In the genomic region with DNA sequence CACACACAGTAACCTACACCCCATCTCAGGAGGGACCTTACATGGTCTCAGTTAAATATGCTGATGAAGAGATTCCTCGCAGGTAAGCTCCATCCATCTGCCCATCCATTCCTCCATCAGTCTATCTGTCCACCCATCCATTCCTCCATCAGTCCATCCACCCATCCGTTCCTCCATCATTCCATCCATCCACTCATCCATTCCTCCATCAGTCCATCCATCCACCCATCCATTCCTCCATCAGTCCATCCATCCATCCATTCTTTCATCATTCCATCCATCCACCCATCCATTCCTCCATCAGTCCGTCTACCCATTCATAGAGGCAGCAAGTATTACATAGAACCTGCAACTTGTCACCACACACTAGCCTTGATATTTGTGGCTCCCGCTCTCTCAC, we compare ENCODE assay signal across 2 cellular contexts.
TF ChIP-seq lines count a peak whose summit lies in the region.

No MANE protein-coding gene starts in this region.

TF ChIP-seq in HEK293, 187 proteins besides CTCF, POLR2A, EP300 and RAD21:
- TF ChIP-seq SALL2 (tag by site-specific recombination; IDR thresholded peaks at IDR 0.05; ENCODE audit: borderline replicate concordance) (0 out of 2 replicates have a peak, but pooled peaks have one; percentile 49), ZNF366 (tag by site-specific recombination; conservative IDR thresholded peaks at IDR 0.05) (peak; percentile 96), ZIC2 (tag by site-specific recombination; IDR thresholded peaks at IDR 0.05) (no peak)

TF ChIP-seq in IMR-90, 13 proteins besides CTCF, POLR2A, EP300 and RAD21:
- TF ChIP-seq, protein P1, sequence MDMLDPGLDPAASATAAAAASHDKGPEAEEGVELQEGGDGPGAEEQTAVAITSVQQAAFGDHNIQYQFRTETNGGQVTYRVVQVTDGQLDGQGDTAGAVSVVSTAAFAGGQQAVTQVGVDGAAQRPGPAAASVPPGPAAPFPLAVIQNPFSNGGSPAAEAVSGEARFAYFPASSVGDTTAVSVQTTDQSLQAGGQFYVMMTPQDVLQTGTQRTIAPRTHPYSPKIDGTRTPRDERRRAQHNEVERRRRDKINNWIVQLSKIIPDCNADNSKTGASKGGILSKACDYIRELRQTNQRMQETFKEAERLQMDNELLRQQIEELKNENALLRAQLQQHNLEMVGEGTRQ (IDR thresholded peaks at IDR 0.05; ENCODE audit: low read depth, low read length), result no peak
- TF ChIP-seq MAZ (IDR thresholded peaks at IDR 0.05; ENCODE audit: borderline replicate concordance, low read depth, low read length) (no peak), BHLHE40 (IDR thresholded peaks at IDR 0.05; ENCODE audit: low read depth, low read length) (no peak), RFX5 (IDR thresholded peaks at IDR 0.05; ENCODE audit: low read depth, low read length) (no peak), CEBPB (IDR thresholded peaks at IDR 0.05; ENCODE audit: low read depth, low read length) (no peak), CHD1 (IDR thresholded peaks at IDR 0.05; ENCODE audit: low read depth, low read length) (no peak), SMC3 (IDR thresholded peaks at IDR 0.05; ENCODE audit: low read depth, low read length) (no peak), MXI1 (IDR thresholded peaks at IDR 0.05; ENCODE audit: borderline replicate concordance, low read depth, low read length) (no peak), FOS (IDR thresholded peaks at IDR 0.05; ENCODE audit: low read depth, low read length) (no peak), NFE2L2 (IDR thresholded peaks at IDR 0.05; ENCODE audit: low read depth, low read length) (no peak), RCOR1 (IDR thresholded peaks at IDR 0.05; ENCODE audit: insufficient replicate concordance, low read length) (no peak), MAFK (IDR thresholded peaks at IDR 0.05; ENCODE audit: low read depth, low read length) (no peak)
- TF ChIP-seq, protein P2, sequence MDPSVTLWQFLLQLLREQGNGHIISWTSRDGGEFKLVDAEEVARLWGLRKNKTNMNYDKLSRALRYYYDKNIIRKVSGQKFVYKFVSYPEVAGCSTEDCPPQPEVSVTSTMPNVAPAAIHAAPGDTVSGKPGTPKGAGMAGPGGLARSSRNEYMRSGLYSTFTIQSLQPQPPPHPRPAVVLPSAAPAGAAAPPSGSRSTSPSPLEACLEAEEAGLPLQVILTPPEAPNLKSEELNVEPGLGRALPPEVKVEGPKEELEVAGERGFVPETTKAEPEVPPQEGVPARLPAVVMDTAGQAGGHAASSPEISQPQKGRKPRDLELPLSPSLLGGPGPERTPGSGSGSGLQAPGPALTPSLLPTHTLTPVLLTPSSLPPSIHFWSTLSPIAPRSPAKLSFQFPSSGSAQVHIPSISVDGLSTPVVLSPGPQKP (IDR thresholded peaks at IDR 0.05; ENCODE audit: borderline replicate concordance, low read depth, low read length), result no peak
